Comparison of ENCODE assay signal across 8 cellular contexts in the genomic region with DNA sequence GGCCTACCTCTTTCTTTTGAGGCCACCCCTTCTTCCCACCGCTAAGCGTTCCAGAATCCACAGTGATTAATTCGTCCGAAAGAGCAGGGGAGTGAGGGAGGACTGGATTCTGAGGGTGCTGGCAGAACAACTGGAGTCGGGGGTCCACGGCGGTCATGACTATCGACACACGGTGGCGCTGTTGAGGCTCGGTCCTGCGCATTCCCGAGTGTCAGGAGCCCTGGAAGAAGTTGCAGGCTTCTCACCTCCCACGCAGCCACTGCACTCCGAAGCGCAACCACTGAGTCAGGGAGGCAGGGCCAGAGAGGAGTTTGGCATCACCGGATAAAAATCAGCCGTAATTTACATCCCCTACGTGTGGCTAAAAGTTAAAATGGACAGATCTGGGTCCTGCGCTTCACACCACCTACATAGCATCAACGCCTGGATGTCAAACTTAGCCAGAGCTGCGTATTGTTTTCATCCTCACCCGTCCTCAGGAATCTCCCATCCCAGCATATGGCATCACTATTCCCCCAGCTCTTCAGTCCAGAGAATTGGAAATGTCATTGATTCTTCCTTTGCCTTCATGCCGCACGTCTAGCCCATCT. TPM values are rescaled to one million over a fixed set of nuclear protein-coding genes. Genes with fewer than 3 reads are reported as not detected.
DNase-seq lines count a peak whose midpoint lies in the region; ATAC-seq and TF ChIP-seq lines count a peak whose summit lies in the region.

No MANE protein-coding gene starts in this region.

- H3K9me3 Mint-ChIP-seq in activated B cell treated with CpG ODN at 0.5 μM for 24 hours = peaks cover 9% of the 10 kb centered on the region
- H3K9me3 Mint-ChIP-seq in MCF 10A (ENCODE audit: unreplicated experiment) = peaks cover 7% of the 10 kb centered on the region

- TF ChIP-seq CTCF in activated B cell treated with CpG ODN at 0.5 μM for 24 hours (IDR thresholded peaks at IDR 0.05) = peak; percentile 42
- peak; percentile 79 for TF ChIP-seq CTCF in MCF 10A (IDR thresholded peaks at IDR 0.05; ENCODE audit: unreplicated experiment)

- H3K27ac Mint-ChIP-seq in activated B cell treated with CpG ODN at 0.5 μM for 24 hours (no peak overlapping the region), MCF 10A (ENCODE audit: low read depth, unreplicated experiment) (no peak overlapping the region)

- peak; percentile 88 for ATAC-seq in activated B cell treated with CpG ODN at 0.5 μM for 24 hours (ENCODE audit: low read depth)
- ATAC-seq in GM21447 (IDR thresholded peaks at IDR 0.05; ENCODE audit: unreplicated experiment) = no peak
- no peak for ATAC-seq in GM21528 (IDR thresholded peaks at IDR 0.05; ENCODE audit: low FRiP score, unreplicated experiment)

- H3K36me3 Mint-ChIP-seq in activated B cell treated with CpG ODN at 0.5 μM for 24 hours (ENCODE audit: low read depth) (no peaks in the 10 kb centered on the region), MCF 10A (ENCODE audit: insufficient read depth, unreplicated experiment) (no peaks in the 10 kb centered on the region)

- CTCF ChIA-PET in activated B cell treated with CpG ODN at 0.5 μM for 24 hours (lab: Charles Lee) = interaction anchor here (0.9 to 5.8 kb wide), 13 partner anchors 12 to 265 kb away, joined by 3 to 186 read pairs (median 4); a partner anchor contains a TSS
- CTCF ChIA-PET in MCF 10A (lab: Yijun Ruan, JAX) = interaction anchor here (0.6 to 2.8 kb wide), 5 partner anchors 10 to 197 kb away, joined by 3 to 19 read pairs (median 4); a partner anchor contains a TSS

- BruUV-seq in MCF 10A (replicated peaks; lab: Mats Ljungman, UMichigan) = no TSS peak

- peak; percentile 2 for DNase-seq in GF-D8 (lab: John Stamatoyannopoulos, UW)
- DNase-seq in NCI-H1092 (lab: John Stamatoyannopoulos, UW) = peak; percentile 67
- DNase-seq in activated B cell treated with CpG ODN at 0.5 μM for 24 hours = peak; percentile 76
- peak; percentile 73 for DNase-seq in MCF 10A (ENCODE audit: unreplicated experiment)
- DNase-seq in iris pigment epithelial cell (ENCODE audit: low read depth) = peak; percentile 73
- peak; percentile 67 to 83 for DNase-seq in stimulated activated CD4-positive, alpha-beta T cell treated with anti-CD3 and anti-CD28 coated beads, Interleukin-15, amount 100 ng/mL, for 48 hours (ENCODE audit: low read depth in 2 of 2)

- intact Hi-C loops in activated B cell treated with CpG ODN at 0.5 μM for 24 hours (cut with micrococcal nuclease) (loop anchor here (1.0 kb wide), 5 partner anchors 32 to 255 kb away; a partner anchor contains a TSS), MCF 10A (cut with micrococcal nuclease) (loop anchor here (1.0 to 5.0 kb wide), 2 partner anchors 63 to 99 kb away; no protein-coding TSS in a partner anchor)

- H3K4me3 Mint-ChIP-seq in activated B cell treated with CpG ODN at 0.5 μM for 24 hours = no peak overlapping the region
- no peak overlapping the region for H3K4me3 Mint-ChIP-seq in MCF 10A (ENCODE audit: unreplicated experiment)

- H3K4me1 Mint-ChIP-seq in activated B cell treated with CpG ODN at 0.5 μM for 24 hours = peaks cover 7% of the 10 kb centered on the region
- peaks cover 14% of the 10 kb centered on the region for H3K4me1 Mint-ChIP-seq in MCF 10A (ENCODE audit: insufficient read depth, unreplicated experiment)

- H3K27me3 Mint-ChIP-seq in activated B cell treated with CpG ODN at 0.5 μM for 24 hours (peaks cover 13% of the 10 kb centered on the region), MCF 10A (ENCODE audit: insufficient read depth, unreplicated experiment) (peaks cover 28% of the 10 kb centered on the region)

- POLR2A ChIA-PET in activated B cell treated with CpG ODN at 0.5 μM for 24 hours (lab: Charles Lee) (interaction anchor here (1.1 to 3.4 kb wide), 5 partner anchors 12 to 99 kb away, joined by 3 to 52 read pairs (median 5); a partner anchor contains a TSS), MCF 10A (lab: Yijun Ruan, JAX) (interaction anchor here (0.6 to 3.0 kb wide), 4 partner anchors 10 to 99 kb away, joined by 3 to 19 read pairs (median 8); a partner anchor contains a TSS)

RNA-seq across cellular contexts. Expression of a gene that starts 10.7 kb away (rescaled TPM):
- 2.0 and 3.6 TPM in 2 replicates for total RNA-seq in activated B cell treated with CpG ODN at 0.5 μM for 24 hours
- 8.6 and 11.8 TPM in 2 replicates for total RNA-seq in MCF 10A (2022)

RNA-seq across cellular contexts. Expression of a gene that starts 13.8 kb away (rescaled TPM):
- total RNA-seq in activated B cell treated with CpG ODN at 0.5 μM for 24 hours (0.22 and 0.31 TPM in 2 replicates), MCF 10A (2022) (not detected in 2 replicates)

RNA-seq across cellular contexts. Expression of a gene that starts 13.9 kb away (rescaled TPM):
- total RNA-seq in activated B cell treated with CpG ODN at 0.5 μM for 24 hours (59.0 and 65.3 TPM in 2 replicates), MCF 10A (2022) (25.8 and 34.4 TPM in 2 replicates)

RNA-seq across cellular contexts. Expression of a gene that starts 32.4 kb away (rescaled TPM):
- total RNA-seq in activated B cell treated with CpG ODN at 0.5 μM for 24 hours (0.10 TPM in 1 of 2 replicates, not detected in the other), MCF 10A (2022) (not detected in 2 replicates)

RNA-seq across cellular contexts. Expression of a gene that starts 33.3 kb away (rescaled TPM):
- 14.6 and 19.0 TPM in 2 replicates for total RNA-seq in activated B cell treated with CpG ODN at 0.5 μM for 24 hours
- 11.1 and 12.4 TPM in 2 replicates for total RNA-seq in MCF 10A (2022)

Comparison
In these comparisons a context has a peak if more than half of its experiments do, and no peak if none do; other contexts are left out.
1. DNase-seq: peak in every context shown above with its lines; median percentile 76 in activated B cell treated with CpG ODN at 0.5 μM for 24 hours; 75 in stimulated activated CD4-positive, alpha-beta T cell treated with anti-CD3 and anti-CD28 coated beads, Interleukin-15, amount 100 ng/mL, for 48 hours; 73 in MCF 10A; 73 in iris pigment epithelial cell; 67 in NCI-H1092; 2 in GF-D8.